Comparison of ENCODE assay signal across 9 cellular contexts in genomic region chr10:71848325-71849277, GRCh38. TPM values are rescaled to one million over a fixed set of nuclear protein-coding genes. Genes with fewer than 3 reads are reported as not detected.
DNase-seq lines count a peak whose midpoint lies in the region; ATAC-seq and TF ChIP-seq lines count a peak whose summit lies in the region.
"Had no signal": no experiment of that assay in that cellular context is flagged by ENCODE, and none has a peak within 500 bp of the region (broad histone marks: within the 10 kb centered on the region; RNA-seq: fewer than 3 reads in every experiment).

No MANE protein-coding gene starts in this region.

- TF ChIP-seq CTCF in fibroblast of mammary gland (conservative IDR thresholded peaks at IDR 0.05; ENCODE audit: control insufficient read depth, insufficient read depth, low read depth, low read length): no peak
- TF ChIP-seq CTCF in parathyroid adenoma (IDR thresholded peaks at IDR 0.05): no peak

- H3K27ac ChIP-seq in CD8-positive, alpha-beta memory T cell (ENCODE audit: low read depth, low read length): no peak overlapping the region
- H3K27ac ChIP-seq in parathyroid adenoma: no peak overlapping the region
- no peak overlapping the region for H3K27ac ChIP-seq in Karpas-422 (ENCODE audit: low read length)

- peaks cover 50 to 75% (median 65%) of the 10 kb centered on the region in 3 donors for H3K4me1 Mint-ChIP-seq in CD8-positive, alpha-beta memory T cell

- no peaks in the 10 kb centered on the region for H3K9me2 ChIP-seq in Karpas-422 (replicated peaks; ENCODE audit: insufficient read depth, low read length)

- no peaks in the 10 kb centered on the region for H3K36me3 ChIP-seq in CD8-positive, alpha-beta memory T cell (ENCODE audit: insufficient read depth, low read length)
- H3K36me3 ChIP-seq in parathyroid adenoma (ENCODE audit: control insufficient read depth, insufficient read depth, low read length) (no peaks in the 10 kb centered on the region), Karpas-422 (ENCODE audit: insufficient read depth, low read length) (no peaks in the 10 kb centered on the region)

- H3K4me1 ChIP-seq in CD8-positive, alpha-beta memory T cell (ENCODE audit: insufficient read depth, low read length): peaks cover 25% of the 10 kb centered on the region
- H3K4me1 ChIP-seq in parathyroid adenoma: peaks cover 14% of the 10 kb centered on the region
- peaks cover 24% of the 10 kb centered on the region for H3K4me1 ChIP-seq in Karpas-422 (ENCODE audit: low read length)

- H3K4me3 ChIP-seq in CD8-positive, alpha-beta memory T cell (ENCODE audit: low read length): no peak overlapping the region
- H3K4me3 ChIP-seq in fibroblast of mammary gland (ENCODE audit: control insufficient read depth, low read depth, low read length) (no peak overlapping the region), parathyroid adenoma (ENCODE audit: low read depth, low read length) (no peak overlapping the region), Karpas-422 (ENCODE audit: low read length) (no peak overlapping the region)

- H3K9me3 Mint-ChIP-seq in CD8-positive, alpha-beta memory T cell: no peaks in the 10 kb centered on the region

- DNase-seq in CD8-positive, alpha-beta memory T cell: no peak
- DNase-seq in RKO (ENCODE audit: low spot score) (peak; percentile 30), fibroblast of mammary gland (ENCODE audit: low read depth) (peak; percentile 42), Karpas-422 (no peak), midbrain (lab: John Stamatoyannopoulos, UW) (no peak), T1000 (lab: John Stamatoyannopoulos, UW) (no peak)
- DNase-seq: NCI-H1417 had no signal

- H4K20me1 ChIP-seq in Karpas-422 (ENCODE audit: insufficient read depth, low read depth, low read length): peaks cover 53% of the 10 kb centered on the region

- H3K9ac ChIP-seq in parathyroid adenoma (no peak overlapping the region), Karpas-422 (ENCODE audit: low read length) (no peak overlapping the region)

- peak overlapping the region in 6 of 7 donors; percentile 12 to 98 (median 65) for H3K4me3 Mint-ChIP-seq in CD8-positive, alpha-beta memory T cell

- POLR2A ChIA-PET in CD8-positive, alpha-beta memory T cell (lab: Charles Lee): no interaction called here

- CTCF ChIA-PET in CD8-positive, alpha-beta memory T cell (lab: Charles Lee): interaction anchor here (0.7 to 1.0 kb wide), 2 partner anchors 12 to 237 kb away, joined by 3 to 5 read pairs; no protein-coding TSS in a partner anchor

- peak overlapping the region in 2 of 8 donors; percentile 29 to 49 for H3K27ac Mint-ChIP-seq in CD8-positive, alpha-beta memory T cell

- H2AFZ ChIP-seq in parathyroid adenoma (no peak overlapping the region), Karpas-422 (ENCODE audit: low read length) (no peak overlapping the region)

- H3K27me3 ChIP-seq in CD8-positive, alpha-beta memory T cell (ENCODE audit: insufficient read depth, low read length, poor library complexity, severe bottlenecking): no peaks in the 10 kb centered on the region
- H3K27me3 ChIP-seq in parathyroid adenoma (ENCODE audit: control insufficient read depth, insufficient read depth, low read length): no peaks in the 10 kb centered on the region
- no peaks in the 10 kb centered on the region for H3K27me3 ChIP-seq in Karpas-422 (ENCODE audit: low read length)

- H3K27me3 Mint-ChIP-seq in CD8-positive, alpha-beta memory T cell: peaks cover 0 to 1% of the 10 kb centered on the region in 2 donors

- peaks cover 0 to 6% (median 1%) of the 10 kb centered on the region in 3 donors for H3K36me3 Mint-ChIP-seq in CD8-positive, alpha-beta memory T cell

- H3K9me3 ChIP-seq in CD8-positive, alpha-beta memory T cell (ENCODE audit: low read length): no peaks in the 10 kb centered on the region
- H3K9me3 ChIP-seq in parathyroid adenoma (ENCODE audit: control insufficient read depth, low read length): no peaks in the 10 kb centered on the region
- H3K9me3 ChIP-seq in Karpas-422 (ENCODE audit: low read length): no peaks in the 10 kb centered on the region

- H3K4me2 ChIP-seq in parathyroid adenoma (ENCODE audit: low read length): peak overlapping the region; percentile 35
- H3K4me2 ChIP-seq in Karpas-422 (ENCODE audit: low read depth, low read length, poor library complexity, severe bottlenecking): no peak overlapping the region

- no peak for ATAC-seq in HG03521 (IDR thresholded peaks at IDR 0.05; ENCODE audit: unreplicated experiment)

- H3K79me2 ChIP-seq in parathyroid adenoma (peaks cover 64% of the 10 kb centered on the region), Karpas-422 (ENCODE audit: low read length) (no peaks in the 10 kb centered on the region; the same call in 1 of the 2 replicates)

RNA-seq across cellular contexts. Expression of gene PSAP, which starts 2.5 kb away (rescaled TPM):
- total RNA-seq in CD8-positive, alpha-beta memory T cell: 100 to 1,000 TPM; 115 to 119 TPM
- 432 TPM for polyA plus RNA-seq in CD8-positive, alpha-beta memory T cell
- 114 and 201 TPM in 2 replicates for total RNA-seq in Karpas-422 (2014; rRNA removed; shearing (Covaris generic); ENCODE audit: low replicate concordance)

Comparison
In these comparisons a context has a peak if more than half of its experiments do, and no peak if none do; other contexts are left out.
1. DNase-seq: peak in RKO (single experiment) and fibroblast of mammary gland (single experiment); none in CD8-positive, alpha-beta memory T cell (0 of 5), Karpas-422 (single experiment), midbrain (single experiment) and T1000 (single experiment).